ENCODE assay signal across 8 cellular contexts in genomic region chr4:112515278-112516075, GRCh38. TPM values are rescaled to one million over a fixed set of nuclear protein-coding genes. Genes with fewer than 3 reads are reported as not detected.
A peak's percentile ranks its signal among the peaks of the same experiment; 100 is the strongest.
DNase-seq lines count a peak whose midpoint lies in the region; ATAC-seq and TF ChIP-seq lines count a peak whose summit lies in the region.

No MANE protein-coding gene starts in this region.

- H3K27ac ChIP-seq in HEK293 (ENCODE audit: extremely low read depth, low read depth, low read length) = peak overlapping the region; percentile 59; the same call in 1 of the 2 replicates
- no peak overlapping the region for H3K27ac ChIP-seq in heart left ventricle
- H3K27ac ChIP-seq in psoas muscle = no peak overlapping the region

- H3K9me3 ChIP-seq in HEK293 (ENCODE audit: control insufficient read depth, insufficient read depth, low read depth, low read length) (no peaks in the 10 kb centered on the region), MG63 (no peaks in the 10 kb centered on the region), heart left ventricle (no peaks in the 10 kb centered on the region), psoas muscle (no peaks in the 10 kb centered on the region)

- TF ChIP-seq CTCF in HEK293 (tag by site-specific recombination; IDR thresholded peaks at IDR 0.05) = peak; percentile 15; the same call in 1 of the 2 replicates
- TF ChIP-seq CTCF in heart left ventricle (IDR thresholded peaks at IDR 0.05) = no peak
- TF ChIP-seq CTCF in psoas muscle (IDR thresholded peaks at IDR 0.05) = no peak

- peaks cover 6 to 7% of the 10 kb centered on the region in 2 donors for H3K36me3 Mint-ChIP-seq in activated T-cell treated with anti-CD3 and anti-CD28 coated beads, Interleukin-2, amount 50 U/mL, for 72 hours (ENCODE audit: insufficient read depth in 2 of 2)

- no peaks in the 10 kb centered on the region for H3K9me3 Mint-ChIP-seq in activated T-cell treated with anti-CD3 and anti-CD28 coated beads, Interleukin-2, amount 50 U/mL, for 72 hours

- H3K4me3 Mint-ChIP-seq in activated T-cell treated with anti-CD3 and anti-CD28 coated beads, Interleukin-2, amount 50 U/mL, for 72 hours = peak overlapping the region; percentile 92 to 98

- peak overlapping the region; percentile 79 for H3K27ac Mint-ChIP-seq in activated T-cell treated with anti-CD3 and anti-CD28 coated beads, Interleukin-2, amount 50 U/mL, for 72 hours

- peaks cover 95% of the 10 kb centered on the region for H3K27me3 Mint-ChIP-seq in activated T-cell treated with anti-CD3 and anti-CD28 coated beads, Interleukin-2, amount 50 U/mL, for 72 hours (ENCODE audit: low read depth)

- ATAC-seq in activated T-cell treated with anti-CD3 and anti-CD28 coated beads, Interleukin-2, amount 50 U/mL, for 72 hours (replicated peaks in 1 of 2) = peak; percentile 74 to 79
- ATAC-seq in heart left ventricle (peak; percentile 58 to 74 (median 66)), psoas muscle (peak; percentile 65 to 86 (median 69))

- 1% methylated on average over 60 to 87 of the region's 87 CpGs for WGBS in heart left ventricle, 4 donors
- 1% methylated on average over 73 to 87 of the region's 87 CpGs for WGBS in psoas muscle, 3 donors

- CTCF ChIA-PET in HEK293 (lab: Yijun Ruan, JAX) = interaction anchor here (0.5 to 1.3 kb wide), 5 partner anchors 9 to 187 kb away, joined by 3 to 4 read pairs (median 3); no protein-coding TSS in a partner anchor

- H3K4me1 Mint-ChIP-seq in activated T-cell treated with anti-CD3 and anti-CD28 coated beads, Interleukin-2, amount 50 U/mL, for 72 hours (ENCODE audit: low read depth) = peaks cover 64% of the 10 kb centered on the region

- H3K36me3 ChIP-seq in HEK293 (ENCODE audit: control insufficient read depth in 2 of 2, insufficient read depth in 1 of 2, low read length in 2 of 2) (no peaks in the 10 kb centered on the region), MG63 (no peaks in the 10 kb centered on the region), heart left ventricle (no peaks in the 10 kb centered on the region), psoas muscle (ENCODE audit: insufficient read depth in 1 of 2, low read depth in 1 of 2) (no peaks in the 10 kb centered on the region)

- H3K4me1 ChIP-seq in HEK293 (ENCODE audit: control insufficient read depth, insufficient read depth, low read length) = no peaks in the 10 kb centered on the region
- H3K4me1 ChIP-seq in heart left ventricle = peaks cover 5 to 50% (median 26%) of the 10 kb centered on the region in 12 donors
- H3K4me1 ChIP-seq in psoas muscle = peaks cover 7% of the 10 kb centered on the region

- H3K4me3 ChIP-seq in HEK293 (ENCODE audit: low read depth, low read length) (peak overlapping the region; percentile 49), MG63 (peak overlapping the region; percentile 41), heart left ventricle (peak overlapping the region; percentile 45 to 66 (median 53)), psoas muscle (peak overlapping the region; percentile 77)

- H3K27me3 ChIP-seq in MG63 = peaks cover 62% of the 10 kb centered on the region
- peaks cover 77 to 100% (median 96%) of the 10 kb centered on the region in 9 donors for H3K27me3 ChIP-seq in heart left ventricle
- H3K27me3 ChIP-seq in psoas muscle (ENCODE audit: insufficient read depth in 3 of 3, low read length in 2 of 3) = peaks cover 0 to 100% (median 42%) of the 10 kb centered on the region in 3 donors

- POLR2A ChIA-PET in HEK293 (lab: Yijun Ruan, JAX) = no interaction called here

- no peak for TF ChIP-seq POLR2A in heart left ventricle (IDR thresholded peaks at IDR 0.05)

- intact Hi-C loops in heart left ventricle (cut with DNase I) = no loop called here
- intact Hi-C loops in psoas muscle (cut with DNase I) = no loop called here

- DNase-seq in stimulated activated CD4-positive, alpha-beta T cell treated with anti-CD3 and anti-CD28 coated beads, Interleukin-15, amount 100 ng/mL, for 24 hours = peak; percentile 59
- DNase-seq in stimulated activated CD4-positive, alpha-beta T cell treated with anti-CD3 and anti-CD28 coated beads, Interleukin-12 subunit alpha, Interleukin-12 subunit beta, amount 100 ng/mL, for 4 hours = no peak
- DNase-seq in MG63 = peak; percentile 22
- DNase-seq in activated T-cell treated with anti-CD3 and anti-CD28 coated beads, Interleukin-2, amount 50 U/mL, for 72 hours = peak; percentile 69 to 73
- DNase-seq in heart left ventricle = peak in 2 of 5 donors; percentile 21 to 57
- peak in 1 of 2 donors; percentile 23 for DNase-seq in psoas muscle
- DNase-seq in amniotic stem cell (lab: John Stamatoyannopoulos, UW) = no peak

TF ChIP-seq in HEK293, 187 proteins besides CTCF, POLR2A, EP300 and RAD21 (continues in another document):
- TF ChIP-seq KLF1 (tag by site-specific recombination; IDR thresholded peaks at IDR 0.05) = 0 out of 2 replicates have a peak, but pooled peaks have one; percentile 15
- TF ChIP-seq ZNF274 (IDR thresholded peaks at IDR 0.05; ENCODE audit: low read length) = no peak
- no peak for TF ChIP-seq ZNF274 (tag by site-specific recombination; IDR thresholded peaks at IDR 0.05; ENCODE audit: borderline replicate concordance)
- no peak for TF ChIP-seq FEZF1 (tag by site-specific recombination; IDR thresholded peaks at IDR 0.05)
- TF ChIP-seq ZBTB20 (tag by site-specific recombination; IDR thresholded peaks at IDR 0.05) = peak; percentile 44; the same call in 1 of the 2 replicates
- TF ChIP-seq ZNF121 (tag by site-specific recombination; IDR thresholded peaks at IDR 0.05) = no peak
- TF ChIP-seq ZNF585B (tag by site-specific recombination; IDR thresholded peaks at IDR 0.05) = no peak
- TF ChIP-seq ZBTB48 (tag by site-specific recombination; IDR thresholded peaks at IDR 0.05) = no peak
- TF ChIP-seq ZNF791 (tag by site-specific recombination; IDR thresholded peaks at IDR 0.05) = no peak
- no peak for TF ChIP-seq ZNF692 (tag by site-specific recombination; IDR thresholded peaks at IDR 0.05)
- no peak for TF ChIP-seq ZNF530 (tag by site-specific recombination; IDR thresholded peaks at IDR 0.05; ENCODE audit: low read depth)
- no peak for TF ChIP-seq ZSCAN4 (tag by site-specific recombination; IDR thresholded peaks at IDR 0.05)
- no peak for TF ChIP-seq INSM2 (tag by site-specific recombination; IDR thresholded peaks at IDR 0.05)
- no peak for TF ChIP-seq ZNF747 (tag by site-specific recombination; IDR thresholded peaks at IDR 0.05)
- no peak for TF ChIP-seq EGR2 (tag by site-specific recombination; IDR thresholded peaks at IDR 0.05; ENCODE audit: low read depth)
- no peak for TF ChIP-seq ZNF138 (tag by site-specific recombination; IDR thresholded peaks at IDR 0.05; ENCODE audit: borderline replicate concordance)
- TF ChIP-seq ZNF639 (tag by site-specific recombination; IDR thresholded peaks at IDR 0.05) = no peak
- peak; percentile 86 for TF ChIP-seq GLIS1 (tag by site-specific recombination; IDR thresholded peaks at IDR 0.05)
- TF ChIP-seq ZNF654 (tag by site-specific recombination; IDR thresholded peaks at IDR 0.05; ENCODE audit: low read depth) = no peak
- no peak for TF ChIP-seq ZNF140 (tag by site-specific recombination; IDR thresholded peaks at IDR 0.05)

RNA-seq across cellular contexts. Expression of gene NEUROG2, which starts 0.5 kb away (rescaled TPM):
- not detected in 2 replicates for total RNA-seq in MG63 (2014; rRNA removed; shearing (Covaris generic); ENCODE audit: low replicate concordance)
- total RNA-seq in activated T-cell treated with anti-CD3 and anti-CD28 coated beads, Interleukin-2, amount 50 U/mL, for 72 hours = under 1 TPM; 0.23 to 0.26 TPM
- not detected for total RNA-seq in heart left ventricle
- not detected for polyA plus RNA-seq in heart left ventricle
- not detected for total RNA-seq in psoas muscle
- not detected for polyA plus RNA-seq in psoas muscle

Comparison
In these comparisons a context has a peak if more than half of its experiments do, and no peak if none do; other contexts are left out.
1. DNase-seq: peak in stimulated activated CD4-positive, alpha-beta T cell treated with anti-CD3 and anti-CD28 coated beads, Interleukin-15, amount 100 ng/mL, for 24 hours (single experiment), MG63 (single experiment) and activated T-cell treated with anti-CD3 and anti-CD28 coated beads, Interleukin-2, amount 50 U/mL, for 72 hours (2 of 2); none in stimulated activated CD4-positive, alpha-beta T cell treated with anti-CD3 and anti-CD28 coated beads, Interleukin-12 subunit alpha, Interleukin-12 subunit beta, amount 100 ng/mL, for 4 hours (single experiment) and amniotic stem cell (single experiment).
2. Peak in every context shown above with its lines, with median percentiles within 50 percentile points of each other: H3K4me3 ChIP-seq and ATAC-seq.